In genomic region chr6:15025416-15025815, GRCh38 we compare ENCODE assay signal across 25 cellular contexts.
"Had no signal": no experiment of that assay in that cellular context is flagged by ENCODE, and none has a peak within 500 bp of the region (broad histone marks: within the 10 kb centered on the region; RNA-seq: fewer than 3 reads in every experiment).

No MANE protein-coding gene starts in this region.

- H2AFZ ChIP-seq: hepatocyte had no signal

- H3K36me3 ChIP-seq: esophagus squamous epithelium, left ventricle myocardium inferior, lower lobe of right lung, right atrium auricular region, sigmoid colon, stomach, thoracic aorta, transverse colon had no signal

- DNase-seq: cerebellar nuclear complex; esophagus squamous epithelium; foreskin melanocyte; head of caudate nucleus; kidney; left cardiac atrium; left ventricle myocardium inferior; lower lobe of right lung; naive B cell; posterior cingulate gyrus; sigmoid colon; stimulated activated CD4-positive, alpha-beta T cell treated with anti-CD3 and anti-CD28 coated beads, Interleukin-2, amount 100 ng/mL, for 24 hours; stimulated activated CD4-positive, alpha-beta T cell treated with anti-CD3 and anti-CD28 coated beads, Interleukin-4, amount 100 ng/mL, for 4 hours; stimulated activated naive CD4-positive, alpha-beta T cell; stomach; substantia nigra; transverse colon had no signal

- H3K4me2 ChIP-seq: hepatocyte had no signal

- ATAC-seq: left cardiac atrium, lower lobe of right lung had no signal

- H3K27ac Mint-ChIP-seq: dendritic cell treated with granulocyte-macrophage colony-stimulating factor and Interleukin-4, amounts not matched to agents 40 ng/mL and 50 ng/mL, for 4 days; memory B cell; naive B cell had no signal

- H3K9me3 Mint-ChIP-seq: dendritic cell treated with granulocyte-macrophage colony-stimulating factor and Interleukin-4, amounts not matched to agents 40 ng/mL and 50 ng/mL, for 4 days had no signal

- H3K4me1 ChIP-seq: left ventricle myocardium inferior, right atrium auricular region, sigmoid colon, transverse colon had no signal

- FAIRE-seq: colon, kidney had no signal

- H3K4me3 Mint-ChIP-seq: dendritic cell treated with granulocyte-macrophage colony-stimulating factor and Interleukin-4, amounts not matched to agents 40 ng/mL and 50 ng/mL, for 4 days; memory B cell; naive B cell; neural crest cell had no signal

- H3K4me3 ChIP-seq: esophagus squamous epithelium, hepatocyte, left ventricle myocardium inferior, lower lobe of right lung, right atrium auricular region, sigmoid colon, skin epidermis, stomach, thoracic aorta, transverse colon had no signal

- H3K27me3 ChIP-seq: esophagus squamous epithelium, hepatocyte, right atrium auricular region, sigmoid colon, stomach, transverse colon had no signal

- H3K36me3 Mint-ChIP-seq: memory B cell, naive B cell had no signal

- H3K9me3 ChIP-seq: esophagus squamous epithelium, lower lobe of right lung, sigmoid colon, thoracic aorta, transverse colon had no signal

- H3K27ac ChIP-seq: esophagus squamous epithelium, hepatocyte, left ventricle myocardium inferior, lower lobe of right lung, right atrium auricular region, sigmoid colon, skin epidermis, stomach, thoracic aorta, transverse colon had no signal

- H3K79me2 ChIP-seq: hepatocyte had no signal
